ENCODE assay signal across 32 cellular contexts in genomic region chr17:75116681-75117080, GRCh38. TPM values are rescaled to one million over a fixed set of nuclear protein-coding genes. Genes with fewer than 3 reads are reported as not detected.
"Had no signal": no experiment of that assay in that cellular context is flagged by ENCODE, and none has a peak within 500 bp of the region (broad histone marks: within the 10 kb centered on the region; RNA-seq: fewer than 3 reads in every experiment).

No MANE protein-coding gene starts in this region.

- H3K9me3 ChIP-seq: left lung, pancreas, psoas muscle, right lobe of liver, thoracic aorta, uterus had no signal

- H3K4me1 ChIP-seq: pancreas, uterus had no signal

- H3K27ac ChIP-seq: brain microvascular endothelial cell, coronary artery, pancreas, psoas muscle, right lobe of liver, thoracic aorta, WERI-Rb-1 had no signal

- H3K4me3 ChIP-seq: coronary artery, left lung, pancreas, psoas muscle, right lobe of liver, skin epidermis, thoracic aorta, uterus had no signal

- ATAC-seq: activated CD4-positive, CD25-positive, alpha-beta regulatory T cell treated with anti-CD3 and anti-CD28 coated beads, Interleukin-2, amount 50 U/mL, for 24 hours; effector memory CD8-positive, alpha-beta T cell; esophagus mucosa; left lung; pancreas; psoas muscle; right lobe of liver; stimulated activated naive CD8-positive, alpha-beta T cell treated with anti-CD3 and anti-CD28 coated beads, Interleukin-15, Interleukin-2, amounts not matched to agents 100 U/mL and 50 U/mL, for 24 hours had no signal

- H3K4me3 Mint-ChIP-seq: activated CD4-positive, alpha-beta memory T cell treated with anti-CD3 and anti-CD28 coated beads, Interleukin-2, amount 10 ng/mL, durations not matched to agents 7 days and 5 days; activated CD4-positive, alpha-beta T cell treated with anti-CD3 and anti-CD28 coated beads, Interleukin-2, amount 10 ng/mL, durations not matched to agents 24 days and 14 days; activated naive CD4-positive, alpha-beta T cell treated with anti-CD3 and anti-CD28 coated beads, Interleukin-2, amount 10 ng/mL, durations not matched to agents 7 days and 5 days; activated naive CD8-positive, alpha-beta T cell treated with anti-CD3 and anti-CD28 coated beads, Interleukin-2, amount 10 ng/mL, durations not matched to agents 7 days and 5 days; activated T-cell treated with anti-CD3 and anti-CD28 coated beads, Interleukin-2, amount 50 U/mL, for 24 hours; effector memory CD8-positive, alpha-beta T cell; mesothelial cell of epicardium; T-helper 1 cell treated with Interleukin-12 subunit alpha and Interleukin-12 subunit beta and Interleukin-4 antibody, amounts not matched to agents 30 μg/mL and 1 μg/mL, for 36 hours; type B pancreatic cell had no signal

- H3K27me3 ChIP-seq: brain microvascular endothelial cell, left lung, pancreas, right lobe of liver, uterus had no signal

- H3K27ac Mint-ChIP-seq: activated CD4-positive, alpha-beta memory T cell treated with anti-CD3 and anti-CD28 coated beads, Interleukin-2, amount 10 ng/mL, durations not matched to agents 7 days and 5 days; activated CD4-positive, alpha-beta T cell treated with anti-CD3 and anti-CD28 coated beads, Interleukin-2, amount 10 ng/mL, durations not matched to agents 24 days and 14 days; activated naive CD4-positive, alpha-beta T cell treated with anti-CD3 and anti-CD28 coated beads, Interleukin-2, amount 10 ng/mL, durations not matched to agents 7 days and 5 days; activated naive CD8-positive, alpha-beta T cell treated with anti-CD3 and anti-CD28 coated beads, Interleukin-2, amount 10 ng/mL, durations not matched to agents 7 days and 5 days; activated T-cell treated with anti-CD3 and anti-CD28 coated beads, Interleukin-2, amount 50 U/mL, for 24 hours; mesothelial cell of epicardium; T-helper 1 cell treated with Interleukin-12 subunit alpha and Interleukin-12 subunit beta and Interleukin-4 antibody, amounts not matched to agents 30 μg/mL and 1 μg/mL, for 36 hours; type B pancreatic cell had no signal

- H3K27me3 Mint-ChIP-seq: activated CD4-positive, alpha-beta memory T cell treated with anti-CD3 and anti-CD28 coated beads, Interleukin-2, amount 10 ng/mL, durations not matched to agents 7 days and 5 days; activated CD4-positive, alpha-beta T cell treated with anti-CD3 and anti-CD28 coated beads, Interleukin-2, amount 10 ng/mL, durations not matched to agents 24 days and 14 days; activated naive CD4-positive, alpha-beta T cell treated with anti-CD3 and anti-CD28 coated beads, Interleukin-2, amount 10 ng/mL, durations not matched to agents 7 days and 5 days; activated naive CD8-positive, alpha-beta T cell treated with anti-CD3 and anti-CD28 coated beads, Interleukin-2, amount 10 ng/mL, durations not matched to agents 7 days and 5 days; activated T-cell treated with anti-CD3 and anti-CD28 coated beads, Interleukin-2, amount 50 U/mL, for 24 hours; effector memory CD8-positive, alpha-beta T cell; naive B cell; type B pancreatic cell had no signal

- H3K36me3 ChIP-seq: pancreas, right lobe of liver, uterus had no signal

- H3K9me3 Mint-ChIP-seq: activated CD4-positive, alpha-beta memory T cell treated with anti-CD3 and anti-CD28 coated beads, Interleukin-2, amount 10 ng/mL, durations not matched to agents 7 days and 5 days; activated CD4-positive, alpha-beta T cell treated with anti-CD3 and anti-CD28 coated beads, Interleukin-2, amount 10 ng/mL, durations not matched to agents 24 days and 14 days; activated naive CD4-positive, alpha-beta T cell treated with anti-CD3 and anti-CD28 coated beads, Interleukin-2, amount 10 ng/mL, durations not matched to agents 7 days and 5 days; activated naive CD8-positive, alpha-beta T cell treated with anti-CD3 and anti-CD28 coated beads, Interleukin-2, amount 10 ng/mL, durations not matched to agents 7 days and 5 days; activated T-cell treated with anti-CD3 and anti-CD28 coated beads, Interleukin-2, amount 50 U/mL, for 24 hours; effector memory CD8-positive, alpha-beta T cell; mesothelial cell of epicardium; naive B cell; T-helper 1 cell treated with Interleukin-12 subunit alpha and Interleukin-12 subunit beta and Interleukin-4 antibody, amounts not matched to agents 30 μg/mL and 1 μg/mL, for 36 hours; type B pancreatic cell had no signal

- DNase-seq: activated CD4-positive, alpha-beta memory T cell treated with anti-CD3 and anti-CD28 coated beads, Interleukin-2, amount 10 ng/mL, durations not matched to agents 7 days and 5 days; activated CD4-positive, alpha-beta T cell treated with anti-CD3 and anti-CD28 coated beads, Interleukin-2, amount 10 ng/mL, durations not matched to agents 24 days and 14 days; activated CD8-positive, alpha-beta memory T cell treated with anti-CD3 and anti-CD28 coated beads, Interleukin-2, amount 50 U/mL, for 48 hours; activated gamma-delta T cell; activated naive CD4-positive, alpha-beta T cell treated with anti-CD3 and anti-CD28 coated beads, Interleukin-2, amount 10 ng/mL, durations not matched to agents 7 days and 5 days; activated naive CD8-positive, alpha-beta T cell treated with anti-CD3 and anti-CD28 coated beads, Interleukin-2, amount 10 ng/mL, durations not matched to agents 7 days and 5 days; activated T-cell treated with anti-CD3 and anti-CD28 coated beads, Interleukin-2, amount 50 U/mL, for 24 hours; brain microvascular endothelial cell; effector memory CD8-positive, alpha-beta T cell; foreskin melanocyte; kidney glomerular epithelial cell; left lung; naive B cell; pancreas; psoas muscle; right lobe of liver; stimulated activated CD4-positive, alpha-beta T cell treated with anti-CD3 and anti-CD28 coated beads, Interleukin-12 subunit alpha, Interleukin-12 subunit beta, amount 100 ng/mL, for 4 hours; stimulated activated CD4-positive, alpha-beta T cell treated with anti-CD3 and anti-CD28 coated beads, Interleukin-4, amount 100 ng/mL, for 1 hour; stimulated activated naive CD8-positive, alpha-beta T cell treated with anti-CD3 and anti-CD28 coated beads, Interleukin-15, Interleukin-2, amounts not matched to agents 100 U/mL and 50 U/mL, for 24 hours; SW 1271; T-helper 9 cell; uterus; WERI-Rb-1 had no signal

RNA-seq across cellular contexts. Expression of gene SLC16A5, which starts 28.9 kb away (rescaled TPM):
- polyA plus RNA-seq: neural cell had no signal
